ENCODE assay signal across 1 cellular context in the genomic region with DNA sequence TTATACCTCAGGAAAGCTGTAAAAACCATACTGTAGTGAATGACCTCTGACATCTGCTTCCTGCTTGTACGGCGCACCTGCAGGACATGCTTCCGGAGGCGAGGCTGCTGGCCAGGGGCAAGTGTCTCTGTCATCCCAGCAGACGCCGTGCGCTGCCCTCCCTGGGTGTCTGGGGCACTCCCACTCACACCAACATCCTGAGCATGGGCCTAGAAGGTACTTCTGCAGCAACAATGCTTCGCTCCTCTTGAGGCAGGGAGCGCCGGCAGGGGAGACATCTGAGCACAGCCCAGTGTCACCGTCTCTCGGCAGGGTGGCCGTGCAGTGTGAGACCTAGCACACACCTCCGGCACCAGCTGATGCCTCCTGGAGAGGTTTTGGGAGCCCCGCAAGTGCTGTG.
TF ChIP-seq lines count a peak whose summit lies in the region.

No MANE protein-coding gene starts in this region.

TF ChIP-seq in neural cell, 6 proteins besides CTCF, POLR2A, EP300 and RAD21 (continued from another document):
- TF ChIP-seq, protein P1, sequence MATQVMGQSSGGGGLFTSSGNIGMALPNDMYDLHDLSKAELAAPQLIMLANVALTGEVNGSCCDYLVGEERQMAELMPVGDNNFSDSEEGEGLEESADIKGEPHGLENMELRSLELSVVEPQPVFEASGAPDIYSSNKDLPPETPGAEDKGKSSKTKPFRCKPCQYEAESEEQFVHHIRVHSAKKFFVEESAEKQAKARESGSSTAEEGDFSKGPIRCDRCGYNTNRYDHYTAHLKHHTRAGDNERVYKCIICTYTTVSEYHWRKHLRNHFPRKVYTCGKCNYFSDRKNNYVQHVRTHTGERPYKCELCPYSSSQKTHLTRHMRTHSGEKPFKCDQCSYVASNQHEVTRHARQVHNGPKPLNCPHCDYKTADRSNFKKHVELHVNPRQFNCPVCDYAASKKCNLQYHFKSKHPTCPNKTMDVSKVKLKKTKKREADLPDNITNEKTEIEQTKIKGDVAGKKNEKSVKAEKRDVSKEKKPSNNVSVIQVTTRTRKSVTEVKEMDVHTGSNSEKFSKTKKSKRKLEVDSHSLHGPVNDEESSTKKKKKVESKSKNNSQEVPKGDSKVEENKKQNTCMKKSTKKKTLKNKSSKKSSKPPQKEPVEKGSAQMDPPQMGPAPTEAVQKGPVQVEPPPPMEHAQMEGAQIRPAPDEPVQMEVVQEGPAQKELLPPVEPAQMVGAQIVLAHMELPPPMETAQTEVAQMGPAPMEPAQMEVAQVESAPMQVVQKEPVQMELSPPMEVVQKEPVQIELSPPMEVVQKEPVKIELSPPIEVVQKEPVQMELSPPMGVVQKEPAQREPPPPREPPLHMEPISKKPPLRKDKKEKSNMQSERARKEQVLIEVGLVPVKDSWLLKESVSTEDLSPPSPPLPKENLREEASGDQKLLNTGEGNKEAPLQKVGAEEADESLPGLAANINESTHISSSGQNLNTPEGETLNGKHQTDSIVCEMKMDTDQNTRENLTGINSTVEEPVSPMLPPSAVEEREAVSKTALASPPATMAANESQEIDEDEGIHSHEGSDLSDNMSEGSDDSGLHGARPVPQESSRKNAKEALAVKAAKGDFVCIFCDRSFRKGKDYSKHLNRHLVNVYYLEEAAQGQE (IDR thresholded peaks at IDR 0.05; ENCODE audit: borderline replicate concordance), result no peak
- no peak for TF ChIP-seq POLR2AphosphoS5 (IDR thresholded peaks at IDR 0.05)
TF ChIP-seq in neural cell: peak in this region for 0.
